Comparison of ENCODE assay signal across 8 cellular contexts in genomic region chr9:41898720-41899343, GRCh38.
DNase-seq lines count a peak whose midpoint lies in the region; ATAC-seq, FAIRE-seq and TF ChIP-seq lines count a peak whose summit lies in the region.
"Not testable (repeated sequence)": the region's sequence is repeated elsewhere in the genome, so short reads cannot be mapped to it uniquely, and the experiment has no call there.

No MANE protein-coding gene starts in this region.

- H3K4me3 ChIP-seq in A549, body of pancreas, lung, upper lobe of right lung: not testable (repeated sequence)

- not testable (repeated sequence) for H3K9me3 ChIP-seq in A549; body of pancreas; lung (ENCODE audit: control insufficient read depth in 2 of 2, insufficient read depth in 1 of 2, low read length in 1 of 2); upper lobe of right lung

- H3K27me3 ChIP-seq in body of pancreas; lung (ENCODE audit: control insufficient read depth, insufficient read depth); upper lobe of right lung: not testable (repeated sequence)

- H3K36me3 ChIP-seq in body of pancreas (replicated peaks in 1 of 2; ENCODE audit: insufficient read depth in 1 of 2, low read depth in 2 of 2); lung (ENCODE audit: control insufficient read depth in 2 of 2, insufficient read depth in 2 of 2, low read length in 2 of 2); upper lobe of right lung: not testable (repeated sequence)

- H3K4me1 ChIP-seq in A549; body of pancreas; lung (ENCODE audit: control insufficient read depth in 2 of 2, insufficient read depth in 2 of 2, low read length in 2 of 2); upper lobe of right lung: not testable (repeated sequence)

- peak; percentile 29 to 30; a peak in 2 of 6 replicates for ATAC-seq in A549
- peak; percentile 43 for ATAC-seq in HG03354 (IDR thresholded peaks at IDR 0.05; ENCODE audit: poor library complexity, severe bottlenecking, unreplicated experiment)
- peak; percentile 56; the same call in 2 of the 3 replicates for ATAC-seq in SK-N-SH treated with all-trans-retinoic acid at 6 μM for 48 hours
- ATAC-seq in body of pancreas: peak; percentile 55
- peak; percentile 55 for ATAC-seq in Right ventricle myocardium superior (ENCODE audit: poor library complexity)
- peak; percentile 99 for ATAC-seq in left colon
- ATAC-seq in lung (ENCODE audit: insufficient read depth, low FRiP score): peak; percentile 37
- ATAC-seq in upper lobe of right lung: peak; percentile 59

- intact Hi-C loops in body of pancreas (cut with DNase I); Right ventricle myocardium superior (cut with DNase I); left colon (cut with DNase I, micrococcal nuclease); upper lobe of right lung (cut with DNase I): not testable (repeated sequence)

- TF ChIP-seq POLR2A in A549 (IDR thresholded peaks at IDR 0.05; ENCODE audit: low read length); body of pancreas (IDR thresholded peaks at IDR 0.05): not testable (repeated sequence)

- TF ChIP-seq EP300 in A549 (IDR thresholded peaks at IDR 0.05): not testable (repeated sequence)

- WGBS in A549 (ENCODE audit: missing lambda C conversion rate): no CpG with 5 or more reads among the region's 46 CpGs
- no CpG with 5 or more reads among the region's 46 CpGs for WGBS in body of pancreas, 2 donors
- WGBS in lung, 2 donors: no CpG with 5 or more reads among the region's 46 CpGs

- not testable (repeated sequence) for H3K27ac ChIP-seq in A549; body of pancreas; lung (ENCODE audit: low read depth in 1 of 2, low read length in 1 of 2); upper lobe of right lung

- not testable (repeated sequence) for TF ChIP-seq CTCF in A549 (IDR thresholded peaks at IDR 0.05); body of pancreas (IDR thresholded peaks at IDR 0.05); lung (IDR thresholded peaks at IDR 0.05; ENCODE audit: control extremely low read depth, extremely low read depth); upper lobe of right lung (IDR thresholded peaks at IDR 0.05)

- TF ChIP-seq RAD21 in A549 (conservative IDR thresholded peaks at IDR 0.05 in 1 of 2, IDR thresholded peaks at IDR 0.05 in 1 of 2): not testable (repeated sequence)

- POLR2A ChIA-PET in A549 (lab: Yijun Ruan, JAX): not testable (repeated sequence)

- H3K4me2 ChIP-seq in A549: not testable (repeated sequence)

- not testable (repeated sequence) for DNase-seq in A549 (ENCODE audit: low read depth in 1 of 2, low spot score in 1 of 2); body of pancreas; Right ventricle myocardium superior; left colon; lung (ENCODE audit: low spot score); upper lobe of right lung

- not testable (repeated sequence) for FAIRE-seq in A549 (lab: Jason Lieb, UNC)

- CTCF ChIA-PET in A549 (lab: Yijun Ruan, JAX): not testable (repeated sequence)

Comparison
In these comparisons a context has a peak if more than half of its experiments do, and no peak if none do; other contexts are left out.
1. ATAC-seq: peak in every context shown above with its lines; median percentile 99 in left colon; 59 in upper lobe of right lung; 56 in SK-N-SH treated with all-trans-retinoic acid at 6 μM for 48 hours; 55 in body of pancreas; 55 in Right ventricle myocardium superior; 43 in HG03354; 37 in lung; 30 in A549.